ENCODE assay signal across 8 cellular contexts in the genomic region with DNA sequence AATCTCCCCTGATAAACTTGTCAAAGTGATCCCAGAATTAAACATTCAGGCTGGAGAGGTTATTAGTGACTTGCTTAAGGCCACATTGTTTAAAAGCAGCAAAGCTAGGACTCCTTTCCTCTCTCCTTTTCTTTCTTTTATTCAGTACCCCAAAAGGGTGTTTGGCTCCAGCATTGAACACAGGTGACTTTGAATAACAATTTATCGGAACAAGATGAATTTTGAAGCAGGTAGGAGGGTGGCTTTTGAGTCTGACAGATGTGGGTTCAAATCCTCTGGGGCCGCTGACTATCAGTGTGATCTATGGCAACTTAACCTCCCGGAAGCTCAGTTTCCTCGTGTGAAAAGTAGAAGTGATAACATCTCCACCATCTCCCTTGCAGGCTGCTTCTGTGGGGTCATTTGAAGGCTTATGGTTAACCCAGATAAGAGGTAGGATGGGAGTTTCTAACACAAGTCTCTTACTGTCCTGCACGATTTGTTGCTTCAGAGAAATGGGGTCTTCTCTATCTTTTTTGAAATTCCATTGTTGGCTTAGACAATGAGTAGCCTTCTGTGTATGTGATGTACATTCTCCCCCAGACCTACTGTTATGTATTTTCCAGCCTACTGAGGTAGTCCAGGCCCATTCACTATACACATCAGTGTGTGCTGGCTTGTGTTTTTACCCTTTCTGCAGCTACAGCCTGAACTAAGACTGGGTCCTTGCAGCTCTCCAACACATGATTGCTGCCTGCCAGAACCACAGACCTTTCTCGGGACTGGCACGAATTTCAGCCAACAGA. TPM values are rescaled to one million over a fixed set of nuclear protein-coding genes. Genes with fewer than 3 reads are reported as not detected.
DNase-seq lines count a peak whose midpoint lies in the region; ATAC-seq, FAIRE-seq and TF ChIP-seq lines count a peak whose summit lies in the region.

No MANE protein-coding gene starts in this region.

- in situ Hi-C loops in HepG2 (cut with HindIII; ENCODE audit: extremely low pct_ligation_motif_present, low pct_unique_long_range_greater_than_20kb) = no loop called here
- in situ Hi-C loops in GM13976 (cut with MboI; ENCODE audit: low sequenced_read_pairs, unreplicated experiment) = no loop called here

- POLR2A ChIA-PET in HepG2 (lab: Yijun Ruan, JAX) = interaction anchor here (0.8 to 1.4 kb wide), 3 partner anchors 8 to 53 kb away, joined by 3 read pairs; no protein-coding TSS in a partner anchor

- no peak for DNase-seq in HepG2 (ENCODE audit: low spot score)
- DNase-seq in right lobe of liver = no peak
- DNase-seq in aorta = no peak
- DNase-seq in GM13976 (ENCODE audit: low spot score) = no peak
- no peak for DNase-seq in EL

- TF ChIP-seq CTCF in HepG2 (CRISPR knock-in tag; IDR thresholded peaks at IDR 0.05) (no peak), right lobe of liver (IDR thresholded peaks at IDR 0.05) (no peak), liver (IDR thresholded peaks at IDR 0.05; ENCODE audit: low read depth, low read length, missing input control) (no peak), GM13976 (IDR thresholded peaks at IDR 0.05; ENCODE audit: borderline replicate concordance, control extremely low read depth, extremely low read depth, insufficient read depth, missing control alignments) (no peak)

- peak overlapping the region; percentile 33; the same call in 1 of the 2 replicates for H3K9ac ChIP-seq in HepG2 (ENCODE audit: insufficient read depth, low read depth, low read length)
- no peak overlapping the region for H3K9ac ChIP-seq in liver (ENCODE audit: low read depth in 1 of 2, low read length in 2 of 2)

- intact Hi-C loops in HepG2 (cut with micrococcal nuclease; ENCODE audit: unreplicated experiment) = loop anchor here (1.0 kb wide), 1 partner anchor 7 kb away; no protein-coding TSS in a partner anchor
- intact Hi-C loops in right lobe of liver (cut with DNase I) = no loop called here
- intact Hi-C loops in aorta (cut with DNase I) = loop anchor here in 1 of 2 donors (1.0 kb wide), 1 partner anchor 29 kb away; a partner anchor contains a TSS

- H3K4me3 ChIP-seq in HepG2 (replicated peaks in 1 of 3; ENCODE audit: insufficient read depth in 1 of 3, low read depth in 2 of 3, low read length in 3 of 3) (no peak overlapping the region), right lobe of liver (no peak overlapping the region), liver (ENCODE audit: low read depth in 1 of 3, low read length in 3 of 3) (no peak overlapping the region), aorta (ENCODE audit: low read length in 2 of 2) (no peak overlapping the region)

- H3K36me3 ChIP-seq in HepG2 (replicated peaks in 1 of 2; ENCODE audit: control insufficient read depth in 1 of 2, insufficient read depth in 2 of 2, low read length in 2 of 2) (no peaks in the 10 kb centered on the region), right lobe of liver (no peaks in the 10 kb centered on the region), liver (ENCODE audit: control insufficient read depth in 4 of 4, insufficient read depth in 3 of 4, low read depth in 1 of 4, low read length in 3 of 4) (no peaks in the 10 kb centered on the region), aorta (ENCODE audit: control insufficient read depth in 1 of 2, insufficient read depth in 2 of 2, low read length in 1 of 2) (no peaks in the 10 kb centered on the region)

- no peaks in the 10 kb centered on the region for H4K20me1 ChIP-seq in HepG2 (ENCODE audit: insufficient read depth, low read length)

- no peaks in the 10 kb centered on the region for H3K27me3 ChIP-seq in HepG2 (ENCODE audit: control insufficient read depth in 1 of 2, insufficient read depth in 2 of 2, low read length in 2 of 2)
- no peaks in the 10 kb centered on the region for H3K27me3 ChIP-seq in right lobe of liver
- no peaks in the 10 kb centered on the region for H3K27me3 ChIP-seq in liver (ENCODE audit: control insufficient read depth in 4 of 4, insufficient read depth in 4 of 4, low read length in 3 of 4)
- no peaks in the 10 kb centered on the region for H3K27me3 ChIP-seq in aorta (ENCODE audit: control insufficient read depth in 1 of 2, insufficient read depth in 2 of 2, low read length in 1 of 2)

- H3K4me1 ChIP-seq in HepG2 (ENCODE audit: insufficient read depth, low read length) = peaks cover 85% of the 10 kb centered on the region
- H3K4me1 ChIP-seq in right lobe of liver = peaks cover 0 to 22% (median 4%) of the 10 kb centered on the region in 4 donors
- H3K4me1 ChIP-seq in liver (ENCODE audit: control insufficient read depth in 4 of 4, insufficient read depth in 4 of 4, low read length in 3 of 4) = peaks cover 5 to 24% (median 18%) of the 10 kb centered on the region in 4 donors
- H3K4me1 ChIP-seq in aorta (ENCODE audit: control insufficient read depth in 1 of 2, insufficient read depth in 2 of 2, low read length in 2 of 2) = peaks cover 0 to 4% of the 10 kb centered on the region in 2 donors

- H3K9me3 ChIP-seq in HepG2 (ENCODE audit: low read length) = no peaks in the 10 kb centered on the region
- no peaks in the 10 kb centered on the region for H3K9me3 ChIP-seq in right lobe of liver
- no peaks in the 10 kb centered on the region for H3K9me3 ChIP-seq in liver (ENCODE audit: control insufficient read depth in 4 of 4, low read length in 3 of 4)
- no peaks in the 10 kb centered on the region for H3K9me3 ChIP-seq in aorta (ENCODE audit: control insufficient read depth, low read length)

- H3K27ac ChIP-seq in HepG2 (ENCODE audit: extremely low read length, insufficient read depth, low read length) = peak overlapping the region; percentile 63
- peak overlapping the region in 1 of 3 donors; percentile 11 for H3K27ac ChIP-seq in right lobe of liver
- H3K27ac ChIP-seq in liver (ENCODE audit: low read depth in 1 of 2, low read length in 2 of 2) = peak overlapping the region; percentile 58 to 65
- peak overlapping the region; percentile 0 to 79 for H3K27ac ChIP-seq in aorta (ENCODE audit: low read depth in 1 of 2, low read length in 2 of 2)

- 84% methylated on average over 7 of the region's 7 CpGs for WGBS in HepG2 (ENCODE audit: low lambda C conversion rate)
- 61% methylated on average over 7 of the region's 7 CpGs for WGBS in right lobe of liver (ENCODE audit: insufficient coverage, low coverage, low lambda C conversion rate, missing lambda C conversion rate)
- 75% methylated on average over 7 of the region's 7 CpGs for WGBS in liver
- WGBS in aorta, 2 donors = 56 to 58% methylated on average over 7 of the region's 7 CpGs

- 0 out of 2 replicates have a peak overlapping the region, but pooled peaks have one; percentile 8 for H3K4me2 ChIP-seq in HepG2 (ENCODE audit: low read depth, low read length)

- H3K36me3 Mint-ChIP-seq in activated T-helper 17 cell treated with anti-CD3 and anti-CD28 coated beads, Interleukin-2, amount 50 U/mL, for 72 hours (ENCODE audit: low read depth) = no peaks in the 10 kb centered on the region

- no peak for ATAC-seq in HepG2
- no peak for ATAC-seq in right lobe of liver
- no peak for ATAC-seq in activated T-helper 17 cell treated with anti-CD3 and anti-CD28 coated beads, Interleukin-2, amount 50 U/mL, for 72 hours (replicated peaks)
- no peak for ATAC-seq in aorta (ENCODE audit: low FRiP score)
- ATAC-seq in HG03469 (IDR thresholded peaks at IDR 0.05; ENCODE audit: unreplicated experiment) = no peak

- no peak for TF ChIP-seq RAD21 in HepG2 (CRISPR knock-in tag; IDR thresholded peaks at IDR 0.05)
- no peak for TF ChIP-seq RAD21 in liver (IDR thresholded peaks at IDR 0.05)

- peak overlapping the region; percentile 90 for H3K27ac Mint-ChIP-seq in activated T-helper 17 cell treated with anti-CD3 and anti-CD28 coated beads, Interleukin-2, amount 50 U/mL, for 72 hours

- FAIRE-seq in HepG2 (lab: Jason Lieb, UNC) = no peak

- H3K4me3 Mint-ChIP-seq in activated T-helper 17 cell treated with anti-CD3 and anti-CD28 coated beads, Interleukin-2, amount 50 U/mL, for 72 hours = peak overlapping the region; percentile 72

- no peaks in the 10 kb centered on the region for H3K79me2 ChIP-seq in HepG2 (ENCODE audit: insufficient read depth, low read length)

- no peak for TF ChIP-seq EP300 in HepG2 (IDR thresholded peaks at IDR 0.05; ENCODE audit: low read depth in 2 of 2, low read length in 2 of 2)
- TF ChIP-seq EP300 in HepG2 (CRISPR knock-in tag; IDR thresholded peaks at IDR 0.05; ENCODE audit: borderline replicate concordance) = no peak

- no peaks in the 10 kb centered on the region for H3K27me3 Mint-ChIP-seq in activated T-helper 17 cell treated with anti-CD3 and anti-CD28 coated beads, Interleukin-2, amount 50 U/mL, for 72 hours

- peaks cover 30% of the 10 kb centered on the region for H3K4me1 Mint-ChIP-seq in activated T-helper 17 cell treated with anti-CD3 and anti-CD28 coated beads, Interleukin-2, amount 50 U/mL, for 72 hours

- no peak overlapping the region for H2AFZ ChIP-seq in HepG2 (ENCODE audit: low read length)

- H3K9me3 Mint-ChIP-seq in activated T-helper 17 cell treated with anti-CD3 and anti-CD28 coated beads, Interleukin-2, amount 50 U/mL, for 72 hours = no peaks in the 10 kb centered on the region

- no TSS peak for BruUV-seq in HepG2 (replicated peaks; lab: Mats Ljungman, UMichigan)

- TF ChIP-seq POLR2A in HepG2 (IDR thresholded peaks at IDR 0.05; ENCODE audit: insufficient read depth in 1 of 2, low read depth in 2 of 2, low read length in 2 of 2) (peak in 1 of 2 experiments; percentile 5; a peak in 1 of 4 replicates), right lobe of liver (IDR thresholded peaks at IDR 0.05) (no peak)

- CTCF ChIA-PET in HepG2 (lab: Yijun Ruan, JAX; ENCODE audit: low intra/inter-chr PET ratio, low total read pairs) = no interaction called here

RNA-seq across cellular contexts. Expression of a gene that starts 29.0 kb away (rescaled TPM):
- total RNA-seq in HepG2 (2016; rRNA removed; fragmentation: Illumina TruSeq; extraction: Trizol) (13.3 and 22.3 TPM in 2 replicates), right lobe of liver (100 to 1,000 TPM in 3 of 6 experiments, 10 to 100 TPM in 2, 1 to 10 TPM in 1; 9.3 to 116 (median 88.1) TPM), liver (10 to 100 TPM; 15.7 to 29.8 TPM), aorta (100 to 1,000 TPM; 101 to 275 TPM)
- total RNA-seq in HepG2 (2016; cell fraction: cytosol; rRNA removed; fragmentation: Illumina TruSeq; extraction: Trizol; ENCODE audit: low read depth) = 2.7 and 3.4 TPM in 2 replicates
- 10.4 and 25.4 TPM in 2 replicates for total RNA-seq in HepG2 (2016; cell fraction: insoluble cytoplasmic fraction; rRNA removed; fragmentation: Illumina TruSeq; extraction: Trizol)
- 7.5 and 8.4 TPM in 2 replicates for total RNA-seq in HepG2 (2016; cell fraction: membrane; rRNA removed; fragmentation: Illumina TruSeq; extraction: Trizol)
- total RNA-seq in HepG2 (2016; cell fraction: nucleus; rRNA removed; fragmentation: Illumina TruSeq; extraction: Trizol) = 37.1 and 40.6 TPM in 2 replicates
- polyA plus RNA-seq in HepG2 (2011; rRNA removed) (18.2 and 28.1 TPM in 2 replicates), liver (10 to 100 TPM; 15.0 to 19.3 TPM), aorta (100 to 1,000 TPM in 1 of 2 donors, 10 to 100 TPM in 1; 31.3 to 114 TPM)
- 17.8 and 19.2 TPM in 2 replicates for polyA plus RNA-seq in HepG2 (2011; cell fraction: cytosol; rRNA removed)
- polyA plus RNA-seq in HepG2 (2011; cell fraction: nucleus; rRNA removed) = 39.8 and 53.6 TPM in 2 replicates
- 16.3 and 31.3 TPM in 2 replicates for polyA plus RNA-seq in HepG2 (2012)
- polyA plus RNA-seq in HepG2 (2016; cell fraction: cytosol; fragmentation: Illumina TruSeq; extraction: Trizol; ENCODE audit: low read depth) = 2.5 and 2.8 TPM in 2 replicates
- 14.8 and 19.3 TPM in 2 replicates for polyA plus RNA-seq in HepG2 (2016; cell fraction: insoluble cytoplasmic fraction; fragmentation: Illumina TruSeq; extraction: Trizol; ENCODE audit: low read depth)
- polyA plus RNA-seq in HepG2 (2016; cell fraction: membrane; fragmentation: Illumina TruSeq; extraction: Trizol; ENCODE audit: low read depth) = 6.0 and 6.6 TPM in 2 replicates
- 56.1 and 62.3 TPM in 2 replicates for polyA plus RNA-seq in HepG2 (2016; cell fraction: nucleus; fragmentation: Illumina TruSeq; extraction: Trizol; ENCODE audit: insufficient read depth, low read depth)
- 7.3 and 24.3 TPM in 2 replicates for polyA minus RNA-seq in HepG2 (2011; rRNA and poly(A)+ RNA removed; ENCODE audit: low replicate concordance)
- 19.3 and 24.3 TPM in 2 replicates for polyA minus RNA-seq in HepG2 (2011; cell fraction: cytosol; rRNA and poly(A)+ RNA removed)
- 34.6 and 67.8 TPM in 2 replicates for polyA minus RNA-seq in HepG2 (2011; cell fraction: nucleus; rRNA and poly(A)+ RNA removed)
- total RNA-seq in activated T-helper 17 cell treated with anti-CD3 and anti-CD28 coated beads, Interleukin-2, amount 50 U/mL, for 72 hours = 10 to 100 TPM; 53.4 to 62.2 TPM

RNA-seq across cellular contexts. Expression of a gene that starts 55.0 kb away (rescaled TPM):
- total RNA-seq in HepG2 (2016; rRNA removed; fragmentation: Illumina TruSeq; extraction: Trizol) = 11.0 and 19.2 TPM in 2 replicates
- 10.5 and 11.5 TPM in 2 replicates for total RNA-seq in HepG2 (2016; cell fraction: cytosol; rRNA removed; fragmentation: Illumina TruSeq; extraction: Trizol; ENCODE audit: low read depth)
- 11.5 and 21.8 TPM in 2 replicates for total RNA-seq in HepG2 (2016; cell fraction: insoluble cytoplasmic fraction; rRNA removed; fragmentation: Illumina TruSeq; extraction: Trizol)
- total RNA-seq in HepG2 (2016; cell fraction: membrane; rRNA removed; fragmentation: Illumina TruSeq; extraction: Trizol) = 6.9 and 9.8 TPM in 2 replicates
- total RNA-seq in HepG2 (2016; cell fraction: nucleus; rRNA removed; fragmentation: Illumina TruSeq; extraction: Trizol) = 75.4 and 76.0 TPM in 2 replicates
- 24.1 and 27.2 TPM in 2 replicates for polyA plus RNA-seq in HepG2 (2011; rRNA removed)
- polyA plus RNA-seq in HepG2 (2011; cell fraction: cytosol; rRNA removed) = 3.1 and 4.3 TPM in 2 replicates
- polyA plus RNA-seq in HepG2 (2011; cell fraction: nucleus; rRNA removed) = 67.2 and 78.6 TPM in 2 replicates
- 20.6 and 32.1 TPM in 2 replicates for polyA plus RNA-seq in HepG2 (2012)
- polyA plus RNA-seq in HepG2 (2016; cell fraction: cytosol; fragmentation: Illumina TruSeq; extraction: Trizol; ENCODE audit: low read depth) = 0.43 and 0.72 TPM in 2 replicates
- 9.9 TPM in 2 replicates for polyA plus RNA-seq in HepG2 (2016; cell fraction: insoluble cytoplasmic fraction; fragmentation: Illumina TruSeq; extraction: Trizol; ENCODE audit: low read depth)
- polyA plus RNA-seq in HepG2 (2016; cell fraction: membrane; fragmentation: Illumina TruSeq; extraction: Trizol; ENCODE audit: low read depth) = 1.3 and 1.5 TPM in 2 replicates
- polyA plus RNA-seq in HepG2 (2016; cell fraction: nucleus; fragmentation: Illumina TruSeq; extraction: Trizol; ENCODE audit: insufficient read depth, low read depth) = 93.8 and 104 TPM in 2 replicates
- polyA minus RNA-seq in HepG2 (2011; rRNA and poly(A)+ RNA removed; ENCODE audit: low replicate concordance) = 7.1 and 12.9 TPM in 2 replicates
- polyA minus RNA-seq in HepG2 (2011; cell fraction: cytosol; rRNA and poly(A)+ RNA removed) = 5.7 and 7.3 TPM in 2 replicates
- 186 and 225 TPM in 2 replicates for polyA minus RNA-seq in HepG2 (2011; cell fraction: nucleus; rRNA and poly(A)+ RNA removed)
- 10 to 100 TPM; 10.2 to 16.3 (median 11.6) TPM for total RNA-seq in right lobe of liver
- 10 to 100 TPM; 45.2 to 63.6 TPM for total RNA-seq in activated T-helper 17 cell treated with anti-CD3 and anti-CD28 coated beads, Interleukin-2, amount 50 U/mL, for 72 hours
- 10 to 100 TPM; 11.6 to 23.6 TPM for total RNA-seq in liver
- polyA plus RNA-seq in liver = 1 to 10 TPM; 2.6 to 7.8 TPM
- 10 to 100 TPM; 42.7 to 50.4 TPM for total RNA-seq in aorta
- polyA plus RNA-seq in aorta = 10 to 100 TPM in 1 of 2 donors, 1 to 10 TPM in 1; 6.6 to 13.3 TPM
